Comparison of ENCODE assay signal across 11 cellular contexts in genomic region chr12:26369588-26369987, GRCh38.
A peak's percentile ranks its signal among the peaks of the same experiment; 100 is the strongest.
DNase-seq lines count a peak whose midpoint lies in the region; ATAC-seq, FAIRE-seq and TF ChIP-seq lines count a peak whose summit lies in the region.
"Had no signal": no experiment of that assay in that cellular context is flagged by ENCODE, and none has a peak within 500 bp of the region (broad histone marks: within the 10 kb centered on the region; RNA-seq: fewer than 3 reads in every experiment).

No MANE protein-coding gene starts in this region.

- no peaks in the 10 kb centered on the region for H3K79me2 ChIP-seq in HepG2 (ENCODE audit: insufficient read depth, low read length)

- no peak for TF ChIP-seq EP300 in HepG2 (IDR thresholded peaks at IDR 0.05; ENCODE audit: low read depth in 2 of 2, low read length in 2 of 2)
- TF ChIP-seq EP300 in HepG2 (CRISPR knock-in tag; IDR thresholded peaks at IDR 0.05; ENCODE audit: borderline replicate concordance): no peak
- no peak for TF ChIP-seq EP300 in stomach (IDR thresholded peaks at IDR 0.05)

- no peak overlapping the region for H3K9ac ChIP-seq in HepG2 (ENCODE audit: insufficient read depth, low read depth, low read length)

- no peaks in the 10 kb centered on the region for H3K4me1 ChIP-seq in HepG2 (ENCODE audit: insufficient read depth, low read length)
- H3K4me1 ChIP-seq in stomach: no peaks in the 10 kb centered on the region

- no peaks in the 10 kb centered on the region for H3K27me3 ChIP-seq in bronchial epithelial cell (ENCODE audit: control insufficient read depth, insufficient read depth, low read length)
- H3K27me3 ChIP-seq in HepG2 (ENCODE audit: control insufficient read depth in 1 of 2, insufficient read depth in 2 of 2, low read length in 2 of 2): no peaks in the 10 kb centered on the region
- no peaks in the 10 kb centered on the region for H3K27me3 ChIP-seq in stomach

- intact Hi-C loops in HepG2 (cut with micrococcal nuclease; ENCODE audit: unreplicated experiment) (no loop called here), stomach (cut with DNase I; ENCODE audit: low total_unique reads) (no loop called here)

- in situ Hi-C loops in HepG2 (cut with HindIII; ENCODE audit: extremely low pct_ligation_motif_present, low pct_unique_long_range_greater_than_20kb): no loop called here

- H3K36me3 ChIP-seq in bronchial epithelial cell (ENCODE audit: control insufficient read depth, insufficient read depth, low read length): no peaks in the 10 kb centered on the region
- peaks cover 3 to 28% of the 10 kb centered on the region in 2 experiments; a peak in 4 of 5 replicates for H3K36me3 ChIP-seq in HepG2 (replicated peaks in 1 of 2; ENCODE audit: control insufficient read depth in 1 of 2, insufficient read depth in 2 of 2, low read length in 2 of 2)
- no peaks in the 10 kb centered on the region for H3K36me3 ChIP-seq in stomach

- no TSS peak for BruUV-seq in HepG2 (replicated peaks; lab: Mats Ljungman, UMichigan)

- DNase-seq in AG08395 (ENCODE audit: low spot score) (peak; percentile 88), HT1080 (ENCODE audit: low read depth) (peak; percentile 87), bronchial epithelial cell (ENCODE audit: low read depth) (peak; percentile 90), HepG2 (ENCODE audit: low spot score) (no peak), NCI-H526 (lab: John Stamatoyannopoulos, UW) (no peak), stomach (no peak)
- DNase-seq in activated CD4-positive, alpha-beta T cell treated with anti-CD3 and anti-CD28 coated beads, Interleukin-2, amount 50 U/mL, for 48 hours: no peak
- DNase-seq: activated gamma-delta T cell, COR-L47, NCI-H1694 treated with DMSO at 0.1 percent for 48 hours had no signal

- TF ChIP-seq CTCF in bronchial epithelial cell (IDR thresholded peaks at IDR 0.05; ENCODE audit: insufficient read depth, low read length, severe bottlenecking): no peak
- TF ChIP-seq CTCF in HepG2 (CRISPR knock-in tag; IDR thresholded peaks at IDR 0.05): no peak
- TF ChIP-seq CTCF in stomach (IDR thresholded peaks at IDR 0.05): no peak

- no peak overlapping the region for H2AFZ ChIP-seq in HepG2 (ENCODE audit: low read length)

- FAIRE-seq in bronchial epithelial cell (lab: Jason Lieb, UNC) (peak; percentile 36), HepG2 (lab: Jason Lieb, UNC) (no peak)

- 94% methylated on average over 4 of the region's 4 CpGs for WGBS in HepG2 (ENCODE audit: low lambda C conversion rate)
- WGBS in stomach, 5 donors: 70 to 82% (median 72%) methylated on average over 4 of the region's 4 CpGs

- POLR2A ChIA-PET in HepG2 (lab: Yijun Ruan, JAX): no interaction called here

- peak; percentile 38; the same call in 2 of the 3 replicates for ATAC-seq in HepG2
- ATAC-seq in HG02852 (IDR thresholded peaks at IDR 0.05; ENCODE audit: unreplicated experiment): no peak

- no peak overlapping the region for H3K4me3 ChIP-seq in bronchial epithelial cell (ENCODE audit: low read depth, low read length)
- no peak overlapping the region for H3K4me3 ChIP-seq in HepG2 (replicated peaks in 1 of 3; ENCODE audit: insufficient read depth in 1 of 3, low read depth in 2 of 3, low read length in 3 of 3)
- H3K4me3 ChIP-seq in stomach: no peak overlapping the region

- TF ChIP-seq POLR2A in HepG2 (IDR thresholded peaks at IDR 0.05; ENCODE audit: insufficient read depth in 1 of 2, low read depth in 2 of 2, low read length in 2 of 2): no peak
- no peak for TF ChIP-seq POLR2A in stomach (IDR thresholded peaks at IDR 0.05)

- no peaks in the 10 kb centered on the region for H4K20me1 ChIP-seq in HepG2 (ENCODE audit: insufficient read depth, low read length)

- no peak for TF ChIP-seq RAD21 in HepG2 (CRISPR knock-in tag; IDR thresholded peaks at IDR 0.05)

- CTCF ChIA-PET in HepG2 (lab: Yijun Ruan, JAX; ENCODE audit: low intra/inter-chr PET ratio, low total read pairs): no interaction called here

- H3K27ac ChIP-seq in HepG2 (ENCODE audit: extremely low read length, insufficient read depth, low read length) (no peak overlapping the region), stomach (no peak overlapping the region)

- no peak overlapping the region for H3K4me2 ChIP-seq in HepG2 (ENCODE audit: low read depth, low read length)

- no peaks in the 10 kb centered on the region for H3K9me3 ChIP-seq in HepG2 (ENCODE audit: low read length)
- no peaks in the 10 kb centered on the region for H3K9me3 ChIP-seq in stomach

TF ChIP-seq in HepG2, 621 proteins besides CTCF, POLR2A, EP300 and RAD21:
- peak; percentile 7; the same call in 1 of the 2 replicates for TF ChIP-seq NFE2L2 (IDR thresholded peaks at IDR 0.05; ENCODE audit: low read length)
- peak; percentile 49 for TF ChIP-seq RBM22 (optimal IDR thresholded peaks at IDR 0.05; ENCODE audit: low read length)
- no peak for TF ChIP-seq ZSCAN30 (CRISPR knock-in tag; IDR thresholded peaks at IDR 0.05)
TF ChIP-seq in HepG2: peak in this region for 2.

Comparison
In these comparisons a context has a peak if more than half of its experiments do, and no peak if none do; other contexts are left out.
1. DNase-seq: peak in AG08395 (single experiment), HT1080 (single experiment) and bronchial epithelial cell (single experiment); none in HepG2 (single experiment), NCI-H526 (0 of 2), activated CD4-positive, alpha-beta T cell treated with anti-CD3 and anti-CD28 coated beads, Interleukin-2, amount 50 U/mL, for 48 hours (0 of 2) and stomach (single experiment).